ENCODE assay signal across 13 cellular contexts in genomic region chr1:108610073-108610472, GRCh38. TPM values are rescaled to one million over a fixed set of nuclear protein-coding genes. Genes with fewer than 3 reads are reported as not detected.
DNase-seq lines count a peak whose midpoint lies in the region; ATAC-seq, FAIRE-seq and TF ChIP-seq lines count a peak whose summit lies in the region.
"Had no signal": no experiment of that assay in that cellular context is flagged by ENCODE, and none has a peak within 500 bp of the region (broad histone marks: within the 10 kb centered on the region; RNA-seq: fewer than 3 reads in every experiment).

No MANE protein-coding gene starts in this region.

- in situ Hi-C loops in Caki2 (cut with HindIII; ENCODE audit: low pct_unique_long_range_greater_than_20kb, low sequenced_read_pairs): no loop called here

- no peaks in the 10 kb centered on the region for H3F3A ChIP-seq in smooth muscle cell (ENCODE audit: low read depth)

- no peaks in the 10 kb centered on the region for H3K4me1 ChIP-seq in smooth muscle cell (ENCODE audit: low read depth)

- H4K20me1 ChIP-seq in smooth muscle cell (ENCODE audit: low read depth): no peaks in the 10 kb centered on the region

- H3K36me3 ChIP-seq in smooth muscle cell (ENCODE audit: low read depth): no peaks in the 10 kb centered on the region

- no peaks in the 10 kb centered on the region for H3K27me3 Mint-ChIP-seq in T-helper 17 cell
- no peaks in the 10 kb centered on the region for H3K27me3 Mint-ChIP-seq in activated CD4-positive, alpha-beta T cell treated with anti-CD3 and anti-CD28 coated beads, Interleukin-2, amount 10 ng/mL, durations not matched to agents 24 days and 14 days
- H3K27me3 Mint-ChIP-seq: stimulated activated memory B cell treated with anti-CD40 and anti-IgM and Interleukin-4, amounts not matched to agents 10 μg/mL and 1 μg/mL and 100 μg/mL, for 72 hours had no signal

- no peaks in the 10 kb centered on the region for H3K9me3 ChIP-seq in T-helper 17 cell (ENCODE audit: control insufficient read depth, low read length, poor library complexity, severe bottlenecking)
- H3K9me3 ChIP-seq in smooth muscle cell (replicated peaks; ENCODE audit: low read depth): no peaks in the 10 kb centered on the region

- no peak overlapping the region for H3K9ac ChIP-seq in smooth muscle cell (ENCODE audit: low read depth)

- TF ChIP-seq CTCF in smooth muscle cell (IDR thresholded peaks at IDR 0.05; ENCODE audit: borderline replicate concordance, insufficient read depth, poor library complexity, severe bottlenecking): no peak

- H3K4me2 ChIP-seq in smooth muscle cell: no peak overlapping the region

- H3K4me1 Mint-ChIP-seq in T-helper 17 cell: peaks cover 12% of the 10 kb centered on the region
- peaks cover 3% of the 10 kb centered on the region for H3K4me1 Mint-ChIP-seq in activated CD4-positive, alpha-beta T cell treated with anti-CD3 and anti-CD28 coated beads, Interleukin-2, amount 10 ng/mL, durations not matched to agents 24 days and 14 days
- H3K4me1 Mint-ChIP-seq: stimulated activated memory B cell treated with anti-CD40 and anti-IgM and Interleukin-4, amounts not matched to agents 10 μg/mL and 1 μg/mL and 100 μg/mL, for 72 hours had no signal

- peak; percentile 79 for FAIRE-seq in islet of Langerhans (lab: Jason Lieb, UNC)
- FAIRE-seq: GM18507 had no signal

- no peak overlapping the region for H3K4me3 ChIP-seq in smooth muscle cell

- DNase-seq in Caki2 (ENCODE audit: low read depth) (peak; percentile 3), NCI-H187 treated with DMSO at 0.1 percent for 48 hours (lab: John Stamatoyannopoulos, UW) (peak; percentile 98), T-helper 17 cell (no peak), smooth muscle cell (lab: John Stamatoyannopoulos, UW; ENCODE audit: unreplicated experiment) (no peak)
- DNase-seq in stimulated activated CD4-positive, alpha-beta T cell treated with anti-CD3 and anti-CD28 coated beads, Interleukin-4, amount 100 ng/mL, for 4 hours: no peak
- no peak for DNase-seq in activated CD4-positive, alpha-beta T cell treated with anti-CD3 and anti-CD28 coated beads, Interleukin-2, amount 10 ng/mL, durations not matched to agents 24 days and 14 days
- DNase-seq: activated CD4-positive, alpha-beta T cell treated with anti-CD3 and anti-CD28 coated beads for 48 hours; nucleus accumbens had no signal

- no peaks in the 10 kb centered on the region for H3K27me3 ChIP-seq in smooth muscle cell (ENCODE audit: low read depth)

- no peak for ATAC-seq in T-helper 17 cell
- no peak for ATAC-seq in HG02623 (IDR thresholded peaks at IDR 0.05; ENCODE audit: unreplicated experiment)
- ATAC-seq: left lobe of liver; stimulated activated memory B cell treated with anti-CD40 and anti-IgM and Interleukin-4, amounts not matched to agents 10 μg/mL and 1 μg/mL and 100 μg/mL, for 72 hours had no signal

- H3K36me3 Mint-ChIP-seq in T-helper 17 cell (ENCODE audit: low read depth): peaks cover 8% of the 10 kb centered on the region
- peaks cover 11% of the 10 kb centered on the region for H3K36me3 Mint-ChIP-seq in activated CD4-positive, alpha-beta T cell treated with anti-CD3 and anti-CD28 coated beads, Interleukin-2, amount 10 ng/mL, durations not matched to agents 24 days and 14 days (ENCODE audit: low read depth)

- intact Hi-C loops in activated CD4-positive, alpha-beta T cell treated with anti-CD3 and anti-CD28 coated beads, Interleukin-2, amount 10 ng/mL, durations not matched to agents 24 days and 14 days (cut with micrococcal nuclease): no loop called here

- H3K27ac Mint-ChIP-seq in T-helper 17 cell: peak overlapping the region; percentile 73
- no peak overlapping the region for H3K27ac Mint-ChIP-seq in activated CD4-positive, alpha-beta T cell treated with anti-CD3 and anti-CD28 coated beads, Interleukin-2, amount 10 ng/mL, durations not matched to agents 24 days and 14 days
- H3K27ac Mint-ChIP-seq: stimulated activated memory B cell treated with anti-CD40 and anti-IgM and Interleukin-4, amounts not matched to agents 10 μg/mL and 1 μg/mL and 100 μg/mL, for 72 hours had no signal

- no peak overlapping the region for H3K27ac ChIP-seq in smooth muscle cell (ENCODE audit: low read depth)

- H2AFZ ChIP-seq in smooth muscle cell (ENCODE audit: low read depth): no peak overlapping the region

- 97% methylated on average over 2 of the region's 2 CpGs for WGBS in smooth muscle cell (ENCODE audit: low lambda C conversion rate)

- no peak overlapping the region for H3K4me3 Mint-ChIP-seq in T-helper 17 cell
- no peak overlapping the region for H3K4me3 Mint-ChIP-seq in activated CD4-positive, alpha-beta T cell treated with anti-CD3 and anti-CD28 coated beads, Interleukin-2, amount 10 ng/mL, durations not matched to agents 24 days and 14 days
- H3K4me3 Mint-ChIP-seq: stimulated activated memory B cell treated with anti-CD40 and anti-IgM and Interleukin-4, amounts not matched to agents 10 μg/mL and 1 μg/mL and 100 μg/mL, for 72 hours had no signal

- no peaks in the 10 kb centered on the region for H3K79me2 ChIP-seq in smooth muscle cell (ENCODE audit: low read depth)

- no peaks in the 10 kb centered on the region for H3K9me3 Mint-ChIP-seq in activated CD4-positive, alpha-beta T cell treated with anti-CD3 and anti-CD28 coated beads, Interleukin-2, amount 10 ng/mL, durations not matched to agents 24 days and 14 days
- H3K9me3 Mint-ChIP-seq: stimulated activated memory B cell treated with anti-CD40 and anti-IgM and Interleukin-4, amounts not matched to agents 10 μg/mL and 1 μg/mL and 100 μg/mL, for 72 hours had no signal

RNA-seq across cellular contexts. Expression of gene EEIG2, which starts 50.2 kb away (rescaled TPM):
- total RNA-seq in Caki2 (2014; rRNA removed; shearing (Covaris generic); ENCODE audit: low replicate concordance): 8.1 and 9.5 TPM in 2 replicates
- total RNA-seq in T-helper 17 cell (10 to 100 TPM; 11.4 to 11.7 TPM), smooth muscle cell (8.0 and 13.7 TPM in 2 replicates)
- 2.8 and 3.7 TPM in 2 replicates for polyA plus RNA-seq in smooth muscle cell
- total RNA-seq in activated CD4-positive, alpha-beta T cell treated with anti-CD3 and anti-CD28 coated beads, Interleukin-2, amount 10 ng/mL, durations not matched to agents 24 days and 14 days: 13.4 and 14.0 TPM in 2 replicates

RNA-seq across cellular contexts. Expression of gene HENMT1, which starts 50.8 kb away (rescaled TPM):
- total RNA-seq in Caki2 (2014; rRNA removed; shearing (Covaris generic); ENCODE audit: low replicate concordance): 0.17 TPM in 1 of 2 replicates, not detected in the other
- total RNA-seq in T-helper 17 cell: 10 to 100 TPM in 1 of 2 donors, 1 to 10 TPM in 1; 9.2 to 10.3 TPM
- total RNA-seq in smooth muscle cell: 1.6 and 2.2 TPM in 2 replicates
- 3.5 and 3.9 TPM in 2 replicates for polyA plus RNA-seq in smooth muscle cell
- 17.5 and 17.7 TPM in 2 replicates for total RNA-seq in activated CD4-positive, alpha-beta T cell treated with anti-CD3 and anti-CD28 coated beads, Interleukin-2, amount 10 ng/mL, durations not matched to agents 24 days and 14 days

Comparison
In these comparisons a context has a peak if more than half of its experiments do, and no peak if none do; other contexts are left out.
1. DNase-seq: peak in Caki2 (single experiment) and NCI-H187 treated with DMSO at 0.1 percent for 48 hours (single experiment); none in T-helper 17 cell (0 of 3), stimulated activated CD4-positive, alpha-beta T cell treated with anti-CD3 and anti-CD28 coated beads, Interleukin-4, amount 100 ng/mL, for 4 hours (0 of 2), smooth muscle cell (single experiment) and activated CD4-positive, alpha-beta T cell treated with anti-CD3 and anti-CD28 coated beads, Interleukin-2, amount 10 ng/mL, durations not matched to agents 24 days and 14 days (single experiment).